In the genomic region with DNA sequence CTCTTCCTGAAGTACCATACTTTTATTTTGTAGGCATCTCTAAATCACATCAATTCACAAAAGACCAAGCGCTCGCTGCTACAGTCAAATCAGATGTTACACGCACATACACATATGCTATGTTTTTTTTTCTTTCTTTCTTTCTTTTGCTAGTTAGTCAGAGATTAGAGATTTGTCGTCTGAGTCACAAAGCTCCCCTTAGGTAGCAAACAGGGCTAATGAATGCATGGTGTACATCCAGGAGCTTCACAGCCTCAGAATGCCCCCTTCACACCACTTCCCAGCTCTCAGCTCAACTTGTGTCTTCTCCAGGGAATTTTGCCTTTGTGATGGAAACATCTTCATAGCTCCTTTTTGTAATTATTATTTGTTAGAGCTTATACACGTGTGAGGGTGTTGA, we compare ENCODE assay signal across 30 cellular contexts.
"Had no signal": no experiment of that assay in that cellular context is flagged by ENCODE, and none has a peak within 500 bp of the region (broad histone marks: within the 10 kb centered on the region; RNA-seq: fewer than 3 reads in every experiment).

No MANE protein-coding gene starts in this region.

- DNase-seq: naive thymus-derived CD4-positive, alpha-beta T cell; natural killer cell; nucleus accumbens; pancreas; retina; right cardiac atrium; right lobe of liver; sigmoid colon; spleen; stimulated activated CD4-positive, alpha-beta T cell treated with anti-CD3 and anti-CD28 coated beads, Interleukin-12 subunit alpha, Interleukin-12 subunit beta, amount 100 ng/mL, for 4 hours; stimulated activated CD4-positive, alpha-beta T cell treated with anti-CD3 and anti-CD28 coated beads, Interleukin-1b, Interleukin-23, amount 100 ng/mL, for 48 hours; stimulated activated CD4-positive, alpha-beta T cell treated with anti-CD3 and anti-CD28 coated beads, Interleukin-4, amount 100 ng/mL, for 1 hour; stimulated activated CD4-positive, alpha-beta T cell treated with anti-CD3 and anti-CD28 coated beads, Interleukin-4, amount 100 ng/mL, for 4 hours; stimulated activated CD8-positive, alpha-beta memory T cell treated with anti-CD3 and anti-CD28 coated beads, Interleukin-4, amount 100 ng/mL, for 48 hours; stimulated activated naive CD4-positive, alpha-beta T cell; stimulated activated naive CD8-positive, alpha-beta T cell treated with anti-CD3 and anti-CD28 coated beads, Interleukin-15, amount 100 ng/mL, for 72 hours; stimulated activated naive CD8-positive, alpha-beta T cell treated with anti-CD3 and anti-CD28 coated beads, Interleukin-15, Interleukin-2, amounts not matched to agents 100 U/mL and 50 U/mL, for 24 hours; substantia nigra; testis; tibial artery; transverse colon; upper lobe of right lung; uterus had no signal

- H3K27me3 ChIP-seq: neutrophil, pancreas, right lobe of liver, sigmoid colon, spleen, suprapubic skin, testis, tibial artery, transverse colon, upper lobe of right lung, uterus had no signal

- FAIRE-seq: pancreas had no signal

- H3K36me3 ChIP-seq: neutrophil, pancreas, prostate gland, right lobe of liver, sigmoid colon, spleen, suprapubic skin, tibial artery, transverse colon, upper lobe of right lung, uterus had no signal

- H3K9me3 Mint-ChIP-seq: nephron, type B pancreatic cell had no signal

- H3K4me3 ChIP-seq: pancreas, prostate gland, right lobe of liver, sigmoid colon, smooth muscle cell, spleen, suprapubic skin, testis, tibial artery, transverse colon, upper lobe of right lung, uterus had no signal

- H3K27me3 Mint-ChIP-seq: naive thymus-derived CD4-positive, alpha-beta T cell; stimulated activated memory B cell treated with anti-CD40 and anti-IgM and Interleukin-4, amounts not matched to agents 10 μg/mL and 1 μg/mL and 100 μg/mL, for 72 hours; stimulated activated naive CD8-positive, alpha-beta T cell treated with anti-CD3 and anti-CD28 coated beads, Interleukin-15, amount 100 ng/mL, for 72 hours; type B pancreatic cell had no signal

- H3K4me3 Mint-ChIP-seq: naive thymus-derived CD4-positive, alpha-beta T cell; natural killer cell; nephron; stimulated activated memory B cell treated with anti-CD40 and anti-IgM and Interleukin-4, amounts not matched to agents 10 μg/mL and 1 μg/mL and 100 μg/mL, for 72 hours; stimulated activated naive CD8-positive, alpha-beta T cell treated with anti-CD3 and anti-CD28 coated beads, Interleukin-15, amount 100 ng/mL, for 72 hours; type B pancreatic cell had no signal

- H3K9me3 ChIP-seq: neutrophil, pancreas, prostate gland, right lobe of liver, suprapubic skin, testis, tibial artery, transverse colon, upper lobe of right lung, uterus had no signal

- H3K36me3 Mint-ChIP-seq: natural killer cell; stimulated activated memory B cell treated with anti-CD40 and anti-IgM and Interleukin-4, amounts not matched to agents 10 μg/mL and 1 μg/mL and 100 μg/mL, for 72 hours; type B pancreatic cell had no signal

- H3K27ac Mint-ChIP-seq: naive thymus-derived CD4-positive, alpha-beta T cell; natural killer cell; nephron; stimulated activated memory B cell treated with anti-CD40 and anti-IgM and Interleukin-4, amounts not matched to agents 10 μg/mL and 1 μg/mL and 100 μg/mL, for 72 hours; stimulated activated naive CD8-positive, alpha-beta T cell treated with anti-CD3 and anti-CD28 coated beads, Interleukin-15, amount 100 ng/mL, for 72 hours; type B pancreatic cell had no signal

- H3K4me2 ChIP-seq: smooth muscle cell had no signal

- H3K4me1 ChIP-seq: pancreas, prostate gland, right lobe of liver, sigmoid colon, suprapubic skin, testis, tibial artery, transverse colon, upper lobe of right lung, uterus had no signal

- ATAC-seq: naive thymus-derived CD4-positive, alpha-beta T cell; natural killer cell; pancreas; right cardiac atrium; right lobe of liver; stimulated activated memory B cell treated with anti-CD40 and anti-IgM and Interleukin-4, amounts not matched to agents 10 μg/mL and 1 μg/mL and 100 μg/mL, for 72 hours; stimulated activated naive CD8-positive, alpha-beta T cell treated with anti-CD3 and anti-CD28 coated beads, Interleukin-15, amount 100 ng/mL, for 72 hours; stimulated activated naive CD8-positive, alpha-beta T cell treated with anti-CD3 and anti-CD28 coated beads, Interleukin-15, Interleukin-2, amounts not matched to agents 100 U/mL and 50 U/mL, for 24 hours; upper lobe of right lung had no signal

- H3K27ac ChIP-seq: neutrophil, pancreas, prostate gland, right lobe of liver, sigmoid colon, spleen, suprapubic skin, testis, tibial artery, transverse colon, upper lobe of right lung, uterus had no signal

- H3K4me1 Mint-ChIP-seq: naive thymus-derived CD4-positive, alpha-beta T cell; natural killer cell; stimulated activated memory B cell treated with anti-CD40 and anti-IgM and Interleukin-4, amounts not matched to agents 10 μg/mL and 1 μg/mL and 100 μg/mL, for 72 hours; stimulated activated naive CD8-positive, alpha-beta T cell treated with anti-CD3 and anti-CD28 coated beads, Interleukin-15, amount 100 ng/mL, for 72 hours had no signal
